In genomic region chr16:22300427-22301071, GRCh38 we compare ENCODE assay signal across 8 cellular contexts. TPM values are rescaled to one million over a fixed set of nuclear protein-coding genes. Genes with fewer than 3 reads are reported as not detected.
DNase-seq lines count a peak whose midpoint lies in the region; ATAC-seq, FAIRE-seq and TF ChIP-seq lines count a peak whose summit lies in the region.

No MANE protein-coding gene starts in this region.

- peak overlapping the region; percentile 61 for H3K27ac Mint-ChIP-seq in activated T-cell treated with anti-CD3 and anti-CD28 coated beads, Interleukin-2, amount 50 U/mL, for 72 hours
- H3K27ac Mint-ChIP-seq in stimulated activated memory B cell treated with anti-CD40 and anti-IgM and Interleukin-4, amounts not matched to agents 10 μg/mL and 1 μg/mL and 100 μg/mL, for 72 hours = no peak overlapping the region

- peak; percentile 34 to 50; a peak in 4 of 5 replicates for TF ChIP-seq RAD21 in A549 (conservative IDR thresholded peaks at IDR 0.05 in 1 of 2, IDR thresholded peaks at IDR 0.05 in 1 of 2)

- peak; percentile 16 to 30; a peak in 3 of 6 replicates for ATAC-seq in A549
- ATAC-seq in activated T-cell treated with anti-CD3 and anti-CD28 coated beads, Interleukin-2, amount 50 U/mL, for 72 hours (replicated peaks in 1 of 2) = no peak
- ATAC-seq in foreskin keratinocyte = no peak
- ATAC-seq in GM21576 (IDR thresholded peaks at IDR 0.05; ENCODE audit: unreplicated experiment) = no peak
- no peak for ATAC-seq in stimulated activated memory B cell treated with anti-CD40 and anti-IgM and Interleukin-4, amounts not matched to agents 10 μg/mL and 1 μg/mL and 100 μg/mL, for 72 hours

- CTCF ChIA-PET in A549 (lab: Yijun Ruan, JAX) = interaction anchor here (0.6 to 16.3 kb wide), 30 partner anchors 10 to 1144 kb away, joined by 3 to 320 read pairs (median 4); partner anchors contain the start of gene EEF2K

- H3K27me3 ChIP-seq in foreskin keratinocyte = no peaks in the 10 kb centered on the region

- peak overlapping the region; percentile 24; the same call in 1 of the 3 replicates for H3K4me2 ChIP-seq in A549

- H3K4me3 Mint-ChIP-seq in activated T-cell treated with anti-CD3 and anti-CD28 coated beads, Interleukin-2, amount 50 U/mL, for 72 hours = no peak overlapping the region
- no peak overlapping the region for H3K4me3 Mint-ChIP-seq in stimulated activated memory B cell treated with anti-CD40 and anti-IgM and Interleukin-4, amounts not matched to agents 10 μg/mL and 1 μg/mL and 100 μg/mL, for 72 hours

- POLR2A ChIA-PET in A549 (lab: Yijun Ruan, JAX) = interaction anchor here (1.5 kb wide), 1 partner anchor 101 kb away, joined by 7 read pairs; no protein-coding TSS in a partner anchor

- no peak for TF ChIP-seq POLR2A in A549 (IDR thresholded peaks at IDR 0.05; ENCODE audit: low read length)

- intact Hi-C loops in posterior vena cava (cut with DNase I) = loop anchor here in 1 of 2 donors (2.0 kb wide), 1 partner anchor 48 kb away; no protein-coding TSS in a partner anchor

- 22% methylated on average over 8 of the region's 8 CpGs for WGBS in A549 (ENCODE audit: missing lambda C conversion rate)

- no peaks in the 10 kb centered on the region for H3K9me3 ChIP-seq in A549

- no peak overlapping the region for H3K4me3 ChIP-seq in A549
- H3K4me3 ChIP-seq in GM12864 (ENCODE audit: low read depth, low read length) = no peak overlapping the region

- H3K27me3 Mint-ChIP-seq in activated T-cell treated with anti-CD3 and anti-CD28 coated beads, Interleukin-2, amount 50 U/mL, for 72 hours (ENCODE audit: low read depth) = no peaks in the 10 kb centered on the region
- no peaks in the 10 kb centered on the region for H3K27me3 Mint-ChIP-seq in stimulated activated memory B cell treated with anti-CD40 and anti-IgM and Interleukin-4, amounts not matched to agents 10 μg/mL and 1 μg/mL and 100 μg/mL, for 72 hours

- TF ChIP-seq EP300 in A549 (IDR thresholded peaks at IDR 0.05) = no peak

- H3K36me3 Mint-ChIP-seq in activated T-cell treated with anti-CD3 and anti-CD28 coated beads, Interleukin-2, amount 50 U/mL, for 72 hours (ENCODE audit: insufficient read depth in 2 of 2) = peaks cover 10 to 12% of the 10 kb centered on the region in 2 donors
- H3K36me3 Mint-ChIP-seq in stimulated activated memory B cell treated with anti-CD40 and anti-IgM and Interleukin-4, amounts not matched to agents 10 μg/mL and 1 μg/mL and 100 μg/mL, for 72 hours = peaks cover 50% of the 10 kb centered on the region

- DNase-seq in A549 (ENCODE audit: low read depth in 1 of 2, low spot score in 1 of 2) (peak; percentile 71 to 76), GM12864 (ENCODE audit: low read depth) (no peak), NOMO-1 treated with DMSO at 0.1 percent for 48 hours (lab: John Stamatoyannopoulos, UW; ENCODE audit: unreplicated experiment) (peak; percentile 31), foreskin keratinocyte (peak in 1 of 2 donors; percentile 31), posterior vena cava (ENCODE audit: low spot score) (peak; percentile 86)
- DNase-seq in activated T-cell treated with anti-CD3 and anti-CD28 coated beads, Interleukin-2, amount 50 U/mL, for 72 hours = peak; percentile 47 to 54

- H3K4me1 Mint-ChIP-seq in activated T-cell treated with anti-CD3 and anti-CD28 coated beads, Interleukin-2, amount 50 U/mL, for 72 hours (ENCODE audit: low read depth) = peaks cover 49% of the 10 kb centered on the region
- peaks cover 57% of the 10 kb centered on the region for H3K4me1 Mint-ChIP-seq in stimulated activated memory B cell treated with anti-CD40 and anti-IgM and Interleukin-4, amounts not matched to agents 10 μg/mL and 1 μg/mL and 100 μg/mL, for 72 hours

- no peak for FAIRE-seq in A549 (lab: Jason Lieb, UNC)

- TF ChIP-seq CTCF in A549 (IDR thresholded peaks at IDR 0.05) (peak; percentile 74), GM12864 (IDR thresholded peaks at IDR 0.05; ENCODE audit: low read depth, low read length, missing control alignments) (peak; percentile 80), foreskin keratinocyte (conservative IDR thresholded peaks at IDR 0.05) (peak; percentile 76)

- H3K9me3 Mint-ChIP-seq in activated T-cell treated with anti-CD3 and anti-CD28 coated beads, Interleukin-2, amount 50 U/mL, for 72 hours = no peaks in the 10 kb centered on the region
- no peaks in the 10 kb centered on the region for H3K9me3 Mint-ChIP-seq in stimulated activated memory B cell treated with anti-CD40 and anti-IgM and Interleukin-4, amounts not matched to agents 10 μg/mL and 1 μg/mL and 100 μg/mL, for 72 hours

- H3K27ac ChIP-seq in A549 (no peak overlapping the region), foreskin keratinocyte (no peak overlapping the region)

- peaks cover 11% of the 10 kb centered on the region; the same call in 2 of the 3 replicates for H3K4me1 ChIP-seq in A549
- H3K4me1 ChIP-seq in foreskin keratinocyte = no peaks in the 10 kb centered on the region

TF ChIP-seq in A549, 52 proteins besides CTCF, POLR2A, EP300 and RAD21:
- TF ChIP-seq SMC3 (IDR thresholded peaks at IDR 0.05) = peak; percentile 57
- no peak for TF ChIP-seq USF2 (IDR thresholded peaks at IDR 0.05)

RNA-seq across cellular contexts. Expression of gene POLR3E, which starts 3.3 kb away (rescaled TPM):
- polyA plus RNA-seq in A549 (2011; rRNA removed) = 77.9 and 93.0 TPM in 2 replicates
- polyA plus RNA-seq in A549 (2012; cell fraction: cytosol; rRNA removed) = 79.6 and 114 TPM in 2 replicates
- polyA plus RNA-seq in A549 (2012; cell fraction: nucleus; rRNA removed) = 106 and 108 TPM in 2 replicates
- 50.0 to 54.6 TPM (median 50.3 TPM) in 3 replicates for polyA plus RNA-seq in A549 (2017; fragmentation: RNase III; extraction: RNeasy Plus Mini Kit Qiagen cat#74134 plus additional on column Dnase treatment)
- 345 and 346 TPM in 2 replicates for polyA minus RNA-seq in A549 (2011; rRNA and poly(A)+ RNA removed)
- total RNA-seq in activated T-cell treated with anti-CD3 and anti-CD28 coated beads, Interleukin-2, amount 50 U/mL, for 72 hours = 10 to 100 TPM; 57.5 to 59.5 TPM
- total RNA-seq in foreskin keratinocyte = 47.0 and 47.4 TPM in 2 replicates
- polyA plus RNA-seq in foreskin keratinocyte = 30.0 and 34.2 TPM in 2 replicates
- 10 to 100 TPM; 28.6 to 33.0 TPM for total RNA-seq in posterior vena cava

Comparison
In these comparisons a context has a peak if more than half of its experiments do, and no peak if none do; other contexts are left out.
1. ATAC-seq: peak in A549 (2 of 2); none in activated T-cell treated with anti-CD3 and anti-CD28 coated beads, Interleukin-2, amount 50 U/mL, for 72 hours (0 of 2), foreskin keratinocyte (single experiment), GM21576 (single experiment) and stimulated activated memory B cell treated with anti-CD40 and anti-IgM and Interleukin-4, amounts not matched to agents 10 μg/mL and 1 μg/mL and 100 μg/mL, for 72 hours (single experiment).
2. Peak in every context shown above with its lines, with median percentiles within 50 percentile points of each other: CTCF ChIP-seq.